In genomic region chr11:6631356-6631890, GRCh38 we compare ENCODE assay signal across 1 cellular context.
TF ChIP-seq lines count a peak whose summit lies in the region.

No MANE protein-coding gene starts in this region.

TF ChIP-seq in K562, 482 proteins besides CTCF, POLR2A, EP300 and RAD21:
- TF ChIP-seq HDAC8 (tag; IDR thresholded peaks at IDR 0.05) = no peak
- TF ChIP-seq ZNF316 (IDR thresholded peaks at IDR 0.05) = peak; percentile 8; the same call in 1 of the 2 replicates
- TF ChIP-seq HSF4 (CRISPR knock-in tag; IDR thresholded peaks at IDR 0.05; ENCODE audit: borderline replicate concordance) = no peak
- TF ChIP-seq ZNF592 (IDR thresholded peaks at IDR 0.05) = no peak
- no peak for TF ChIP-seq ZNF512 (tag; IDR thresholded peaks at IDR 0.05)
